Comparison of ENCODE assay signal across 8 cellular contexts in genomic region chr15:40382580-40383456, GRCh38. TPM values are rescaled to one million over a fixed set of nuclear protein-coding genes. Genes with fewer than 3 reads are reported as not detected.
A peak's percentile ranks its signal among the peaks of the same experiment; 100 is the strongest.
DNase-seq lines count a peak whose midpoint lies in the region; ATAC-seq, FAIRE-seq and TF ChIP-seq lines count a peak whose summit lies in the region.

KNSTRN (plus strand) TSS chr15:40382721; CDS start chr15:40382836, 115 bp downstream.

- H3K9me3 ChIP-seq in keratinocyte (ENCODE audit: control insufficient read depth, low read depth, low read length): no peaks in the 10 kb centered on the region

- peak within 1 kb of the TSS; percentile 90 for H3K9ac ChIP-seq in keratinocyte (ENCODE audit: control insufficient read depth, extremely low read depth, insufficient read depth, low read length)

- DNase-seq in AG20443 (ENCODE audit: low spot score) (peak; percentile 95), NCI-H460 (ENCODE audit: extremely low read depth, low read depth) (peak; percentile 90), cerebellar nuclear complex (lab: John Stamatoyannopoulos, UW) (peak; percentile 53 to 82), keratinocyte (ENCODE audit: low read depth, low spot score) (peak; percentile 28)
- peak; percentile 80 to 82 for DNase-seq in stimulated activated CD4-positive, alpha-beta T cell treated with anti-CD3 and anti-CD28 coated beads, Interleukin-15, amount 100 ng/mL, for 1 hour (ENCODE audit: low read depth in 1 of 2, low spot score in 1 of 2)

- H3K4me2 ChIP-seq in keratinocyte (ENCODE audit: control insufficient read depth, extremely low read depth, insufficient read depth, low read depth, low read length): peak within 1 kb of the TSS; percentile 98

- no peaks in the 10 kb centered on the region for H3K27me3 ChIP-seq in keratinocyte (ENCODE audit: control insufficient read depth, extremely low read depth, insufficient read depth, low read length)

- dilution Hi-C loops in keratinocyte (cut with MboI; ENCODE audit: extremely low pct_ligation_motif_present, low sequenced_read_pairs): no loop called here

- H3K79me2 ChIP-seq in keratinocyte (ENCODE audit: control insufficient read depth, insufficient read depth, low read length): peaks cover 28% of the 10 kb centered on the region

- peak; percentile 92 for ATAC-seq in HG03378 (IDR thresholded peaks at IDR 0.05; ENCODE audit: unreplicated experiment)
- ATAC-seq in activated CD4-positive, CD25-positive, alpha-beta regulatory T cell treated with anti-CD3 and anti-CD28 coated beads, Interleukin-2, amount 50 U/mL, for 24 hours: peak; percentile 100

- TF ChIP-seq POLR2A in GM19099 (IDR thresholded peaks at IDR 0.05; ENCODE audit: extremely low read depth, insufficient read length, low read depth): peak; percentile 62

- H3K4me3 ChIP-seq in keratinocyte (ENCODE audit: control insufficient read depth in 2 of 3, extremely low read depth in 1 of 3, insufficient read depth in 2 of 3, low read depth in 1 of 3, low read length in 3 of 3): peak within 1 kb of the TSS; percentile 87 to 96 (median 91)

- peak within 1 kb of the TSS; percentile 99 for H2AFZ ChIP-seq in keratinocyte (ENCODE audit: control insufficient read depth, low read length)

- TF ChIP-seq CTCF in keratinocyte (optimal IDR thresholded peaks at IDR 0.05 in 1 of 3, IDR thresholded peaks at IDR 0.05 in 1 of 3, conservative IDR thresholded peaks at IDR 0.05 in 1 of 3; ENCODE audit: extremely low read depth in 1 of 3, insufficient read depth in 2 of 3, low read length in 3 of 3): no peak

- H3K27ac ChIP-seq in keratinocyte (ENCODE audit: control insufficient read depth, insufficient read depth, low read length): peak within 1 kb of the TSS; percentile 81

- no peaks in the 10 kb centered on the region for H4K20me1 ChIP-seq in keratinocyte (ENCODE audit: control insufficient read depth, extremely low read depth, insufficient read depth, low read length)

- no peaks in the 10 kb centered on the region for H3K9me1 ChIP-seq in keratinocyte (ENCODE audit: control insufficient read depth, extremely low read depth, insufficient read depth, low read length)

- peak; percentile 67 for FAIRE-seq in keratinocyte (lab: Jason Lieb, UNC)

- H3K4me1 ChIP-seq in keratinocyte (ENCODE audit: control insufficient read depth, extremely low read depth, insufficient read depth, low read length): peaks cover 27% of the 10 kb centered on the region

- peaks cover 11 to 16% of the 10 kb centered on the region in 2 experiments for H3K36me3 ChIP-seq in keratinocyte (ENCODE audit: control insufficient read depth in 2 of 2, extremely low read depth in 1 of 2, insufficient read depth in 2 of 2, low read length in 2 of 2)

RNA-seq across cellular contexts. Expression of gene KNSTRN, which starts in this region (rescaled TPM):
- total RNA-seq in NCI-H460 (2014; rRNA removed; shearing (Covaris generic)): 66.8 and 80.4 TPM in 2 replicates
- polyA plus RNA-seq in NCI-H460 (2014; cell fraction: nucleus; rRNA removed): 68.2 and 92.8 TPM in 2 replicates
- polyA plus RNA-seq in keratinocyte: 21.0 to 42.8 TPM (median 42.4 TPM) in 3 replicates
- polyA plus RNA-seq in keratinocyte (2011; ENCODE audit: low read depth): 47.0 TPM
- polyA plus RNA-seq in keratinocyte (2011; cell fraction: cytosol; rRNA removed): 22.2 and 37.8 TPM in 2 replicates
- polyA plus RNA-seq in keratinocyte (2011; cell fraction: nucleus; rRNA removed): 22.5 and 30.4 TPM in 2 replicates
- 12.5 and 33.3 TPM in 2 replicates for polyA plus RNA-seq in keratinocyte (2012; ENCODE audit: low replicate concordance)
- polyA minus RNA-seq in keratinocyte: 17.3 to 74.2 TPM (median 19.2 TPM) in 3 replicates
- polyA minus RNA-seq in keratinocyte (2011; cell fraction: cytosol; rRNA and poly(A)+ RNA removed): 18.4 TPM
- polyA minus RNA-seq in keratinocyte (2011; cell fraction: nucleus; rRNA and poly(A)+ RNA removed): 9.4 and 21.8 TPM in 2 replicates

Comparison
In these comparisons a context has a peak if more than half of its experiments do, and no peak if none do; other contexts are left out.
1. Peak in every context shown above with its lines: DNase-seq, ATAC-seq, H3K4me3 ChIP-seq and H3K27ac ChIP-seq.
2. DNase-seq: peak in every context shown above with its lines; median percentile 95 in AG20443; 90 in NCI-H460; 81 in stimulated activated CD4-positive, alpha-beta T cell treated with anti-CD3 and anti-CD28 coated beads, Interleukin-15, amount 100 ng/mL, for 1 hour; 68 in cerebellar nuclear complex; 28 in keratinocyte.